21 cellular contexts compared by ENCODE assay signal in genomic region chr9:72185561-72185960, GRCh38. TPM values are rescaled to one million over a fixed set of nuclear protein-coding genes. Genes with fewer than 3 reads are reported as not detected.
DNase-seq lines count a peak whose midpoint lies in the region; ATAC-seq and TF ChIP-seq lines count a peak whose summit lies in the region.
"Had no signal": no experiment of that assay in that cellular context is flagged by ENCODE, and none has a peak within 500 bp of the region (broad histone marks: within the 10 kb centered on the region; RNA-seq: fewer than 3 reads in every experiment).

No MANE protein-coding gene starts in this region.

- H3K27me3 Mint-ChIP-seq in HFFc6 (ENCODE audit: insufficient read depth) = peaks cover 3% of the 10 kb centered on the region; the same call in 1 of the 2 replicates

- no peaks in the 10 kb centered on the region for H3K36me3 Mint-ChIP-seq in HFFc6 (ENCODE audit: low read depth)

- no peak for ATAC-seq in HG03460 (IDR thresholded peaks at IDR 0.05; ENCODE audit: unreplicated experiment)
- ATAC-seq: left ventricle myocardium superior had no signal

- TF ChIP-seq CTCF in AG09309 (IDR thresholded peaks at IDR 0.05; ENCODE audit: control insufficient read depth, insufficient read depth, low read depth, low read length, missing control alignments) = no peak
- no peak for TF ChIP-seq CTCF in HFFc6 (IDR thresholded peaks at IDR 0.05)
- TF ChIP-seq CTCF in fibroblast of mammary gland (conservative IDR thresholded peaks at IDR 0.05; ENCODE audit: control insufficient read depth, insufficient read depth, low read depth, low read length) = no peak
- TF ChIP-seq CTCF in GM20000 (IDR thresholded peaks at IDR 0.05; ENCODE audit: extremely low read depth, missing control alignments) = no peak

- no peak overlapping the region for H3K4me3 ChIP-seq in AG09309 (ENCODE audit: control insufficient read depth, low read depth, low read length)
- H3K4me3 ChIP-seq in fibroblast of mammary gland (ENCODE audit: control insufficient read depth, low read depth, low read length) = no peak overlapping the region
- H3K4me3 ChIP-seq: suprapubic skin had no signal

- no peaks in the 10 kb centered on the region for H3K9me3 Mint-ChIP-seq in HFFc6

- H3K4me1 Mint-ChIP-seq in HFFc6 (ENCODE audit: low read depth) = no peaks in the 10 kb centered on the region

- DNase-seq in AG09309 (ENCODE audit: low read depth) (peak; percentile 10), HFFc6 (peak; percentile 8), NCI-H69 (lab: John Stamatoyannopoulos, UW) (peak; percentile 88), fibroblast of mammary gland (ENCODE audit: low read depth) (peak; percentile 60), NCI-H1930 (lab: John Stamatoyannopoulos, UW) (no peak), GM20000 (ENCODE audit: low spot score) (no peak), GM19240 (ENCODE audit: insufficient read length, low spot score) (no peak)
- DNase-seq: activated CD4-positive, alpha-beta T cell treated with anti-CD3 and anti-CD28 coated beads, Interleukin-2, amount 50 U/mL, for 1 hour; activated gamma-delta T cell treated with Interleukin-2 at 50 U/mL for 16 hours; effector CD8-positive, alpha-beta T cell; head of caudate nucleus; left ventricle myocardium superior; NCI-H1436; OCI-M1; retina; SIG-M5; stimulated activated CD8-positive, alpha-beta memory T cell treated with anti-CD3 and anti-CD28 coated beads, Interleukin-4, amount 100 ng/mL, for 48 hours had no signal

- H3K27ac Mint-ChIP-seq in HFFc6 = no peak overlapping the region

- no peak overlapping the region for H3K4me3 Mint-ChIP-seq in HFFc6

RNA-seq across cellular contexts. Expression of gene GDA, which starts 36.3 kb away (rescaled TPM):
- total RNA-seq in HFFc6 (2021; fragmentation: NEBNext Ultra II Directional; extraction: Animal tissue kit (Norgen Biotek cat#: 25700)) = not detected
- total RNA-seq: fibroblast of lung; T-helper 1 cell treated with Interleukin-12 subunit alpha and Interleukin-12 subunit beta and Interleukin-4 antibody, amounts not matched to agents 30 ng/mL and 1 ng/mL, for 36 hours had no signal

Comparison
In these comparisons a context has a peak if more than half of its experiments do, and no peak if none do; other contexts are left out.
1. DNase-seq: peak in AG09309 (single experiment), HFFc6 (single experiment), NCI-H69 (single experiment) and fibroblast of mammary gland (single experiment); none in NCI-H1930 (0 of 2), GM20000 (single experiment) and GM19240 (single experiment).